Comparison of ENCODE assay signal across 9 cellular contexts in genomic region chr11:63212742-63213141, GRCh38. TPM values are rescaled to one million over a fixed set of nuclear protein-coding genes. Genes with fewer than 3 reads are reported as not detected.
DNase-seq lines count a peak whose midpoint lies in the region; ATAC-seq and TF ChIP-seq lines count a peak whose summit lies in the region.
"Had no signal": no experiment of that assay in that cellular context is flagged by ENCODE, and none has a peak within 500 bp of the region (broad histone marks: within the 10 kb centered on the region; RNA-seq: fewer than 3 reads in every experiment).

No MANE protein-coding gene starts in this region.

- no peak for ATAC-seq in CD4-positive, CD25-positive, alpha-beta regulatory T cell (ENCODE audit: low read depth in 2 of 2)

- peaks cover 28% of the 10 kb centered on the region for H3K27me3 Mint-ChIP-seq in CD4-positive, CD25-positive, alpha-beta regulatory T cell

- no peak for TF ChIP-seq POLR2A in ovary (IDR thresholded peaks at IDR 0.05)

- peaks cover 0 to 6% (median 0%) of the 10 kb centered on the region in 7 donors for H3K9me3 Mint-ChIP-seq in CD4-positive, CD25-positive, alpha-beta regulatory T cell

- 2 to 5% (median 4%) methylated on average over 2 of the region's 2 CpGs for WGBS in ovary, 3 donors

- H3K27ac Mint-ChIP-seq in CD4-positive, CD25-positive, alpha-beta regulatory T cell: no peak overlapping the region

- in situ Hi-C loops in GM13977 (cut with MboI; ENCODE audit: low pct_unique_long_range_greater_than_20kb, low sequenced_read_pairs, unreplicated experiment): loop anchor here (25.0 kb wide), 1 partner anchor 175 kb away; no protein-coding TSS in a partner anchor

- H3K27ac ChIP-seq in CD4-positive, CD25-positive, alpha-beta regulatory T cell (ENCODE audit: insufficient read depth, low read length, poor library complexity, severe bottlenecking): no peak overlapping the region
- no peak overlapping the region for H3K27ac ChIP-seq in ovary
- H3K27ac ChIP-seq: SJSA1 had no signal

- DNase-seq in CD4-positive, CD25-positive, alpha-beta regulatory T cell: peak in 2 of 3 donors; percentile 25 to 29
- DNase-seq in GM13977 (ENCODE audit: low spot score) (peak; percentile 12), SW480 (ENCODE audit: low spot score) (peak; percentile 13), hepatic stellate cell (ENCODE audit: low spot score) (peak; percentile 8), SHP77 treated with DMSO at 0.1 percent for 48 hours (lab: John Stamatoyannopoulos, UW) (no peak), ovary (no peak), NCI-H510A treated with DMSO at 0.1 percent for 48 hours (lab: John Stamatoyannopoulos, UW) (no peak), mucosa of gallbladder (ENCODE audit: low spot score) (no peak)

- no peaks in the 10 kb centered on the region for H3K4me1 ChIP-seq in CD4-positive, CD25-positive, alpha-beta regulatory T cell (ENCODE audit: control insufficient read depth, insufficient read depth, low read length, poor library complexity, severe bottlenecking)
- no peaks in the 10 kb centered on the region for H3K4me1 ChIP-seq in ovary (ENCODE audit: insufficient read depth)
- H3K4me1 ChIP-seq: SJSA1 had no signal

- peaks cover 11% of the 10 kb centered on the region for H3K27me3 ChIP-seq in CD4-positive, CD25-positive, alpha-beta regulatory T cell (ENCODE audit: control insufficient read depth, insufficient read depth, low read length)
- no peaks in the 10 kb centered on the region for H3K27me3 ChIP-seq in ovary

- no peaks in the 10 kb centered on the region for H3K36me3 ChIP-seq in CD4-positive, CD25-positive, alpha-beta regulatory T cell (ENCODE audit: control insufficient read depth, insufficient read depth, low read length)
- H3K36me3 ChIP-seq in ovary: no peaks in the 10 kb centered on the region
- H3K36me3 ChIP-seq: SJSA1 had no signal

- H3K4me3 ChIP-seq in CD4-positive, CD25-positive, alpha-beta regulatory T cell (ENCODE audit: low read depth, low read length): no peak overlapping the region
- no peak overlapping the region for H3K4me3 ChIP-seq in ovary
- H3K4me3 ChIP-seq: SJSA1 had no signal

- no peaks in the 10 kb centered on the region for H3K36me3 Mint-ChIP-seq in CD4-positive, CD25-positive, alpha-beta regulatory T cell

- intact Hi-C loops in ovary (cut with DNase I): no loop called here

- no peaks in the 10 kb centered on the region for H3K4me1 Mint-ChIP-seq in CD4-positive, CD25-positive, alpha-beta regulatory T cell

- peak; percentile 44 for TF ChIP-seq CTCF in GM13977 (IDR thresholded peaks at IDR 0.05; ENCODE audit: extremely low read depth, insufficient read depth, missing control alignments)
- TF ChIP-seq CTCF in ovary (IDR thresholded peaks at IDR 0.05): no peak

- TF ChIP-seq EP300 in ovary (IDR thresholded peaks at IDR 0.05): no peak

- H3K9me3 ChIP-seq in CD4-positive, CD25-positive, alpha-beta regulatory T cell (ENCODE audit: control insufficient read depth in 2 of 2, low read length in 2 of 2): no peaks in the 10 kb centered on the region
- H3K9me3 ChIP-seq in ovary: no peaks in the 10 kb centered on the region
- H3K9me3 ChIP-seq: SJSA1 had no signal

- H3K4me3 Mint-ChIP-seq in CD4-positive, CD25-positive, alpha-beta regulatory T cell: no peak overlapping the region

RNA-seq across cellular contexts. Expression of gene SLC22A25, which starts 30.7 kb away (rescaled TPM):
- total RNA-seq in CD4-positive, CD25-positive, alpha-beta regulatory T cell: not detected
- polyA plus RNA-seq in CD4-positive, CD25-positive, alpha-beta regulatory T cell: not detected
- not detected for total RNA-seq in ovary
- not detected for polyA plus RNA-seq in ovary
- total RNA-seq in mucosa of gallbladder: 2.0 TPM
- total RNA-seq: SJSA1 had no signal

Comparison
In these comparisons a context has a peak if more than half of its experiments do, and no peak if none do; other contexts are left out.
1. DNase-seq: peak in CD4-positive, CD25-positive, alpha-beta regulatory T cell (2 of 3), GM13977 (single experiment), SW480 (single experiment) and hepatic stellate cell (single experiment); none in SHP77 treated with DMSO at 0.1 percent for 48 hours (single experiment), ovary (0 of 5), NCI-H510A treated with DMSO at 0.1 percent for 48 hours (single experiment) and mucosa of gallbladder (single experiment).